ENCODE assay signal across 8 cellular contexts in the genomic region with DNA sequence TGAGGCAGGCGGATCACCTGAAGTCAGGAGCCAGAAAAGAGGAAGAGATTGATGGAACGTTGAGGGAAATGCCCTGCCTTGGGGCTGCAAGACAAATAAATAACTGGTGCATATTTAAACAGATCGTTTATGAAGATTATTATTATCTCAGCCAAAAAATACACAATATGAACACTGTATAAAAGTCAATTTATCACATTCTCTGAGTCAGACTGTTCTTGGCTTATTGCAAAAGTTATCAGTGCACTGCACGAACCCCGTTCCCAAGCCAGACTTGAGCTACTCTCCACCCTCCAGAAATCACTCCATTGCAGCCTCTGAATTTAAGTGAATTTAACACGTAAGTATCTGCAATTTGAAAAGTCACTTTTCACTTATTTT. TPM values are rescaled to one million over a fixed set of nuclear protein-coding genes. Genes with fewer than 3 reads are reported as not detected.
A peak's percentile ranks its signal among the peaks of the same experiment; 100 is the strongest.
DNase-seq lines count a peak whose midpoint lies in the region; ATAC-seq and TF ChIP-seq lines count a peak whose summit lies in the region.

No MANE protein-coding gene starts in this region.

- peak overlapping the region in 2 of 8 donors; percentile 81 to 86 for H3K27ac ChIP-seq in spleen

- no peak for TF ChIP-seq POLR2A in spleen (IDR thresholded peaks at IDR 0.05)

- H3K36me3 Mint-ChIP-seq in activated B cell treated with CpG ODN at 0.5 μM for 24 hours (ENCODE audit: low read depth), result no peaks in the 10 kb centered on the region

- ATAC-seq in activated B cell treated with CpG ODN at 0.5 μM for 24 hours (ENCODE audit: low read depth) (no peak), Right ventricle myocardium superior (ENCODE audit: poor library complexity) (peak; percentile 39), GM19351 (IDR thresholded peaks at IDR 0.05; ENCODE audit: unreplicated experiment) (no peak)

- no peak for TF ChIP-seq CTCF in activated B cell treated with CpG ODN at 0.5 μM for 24 hours (IDR thresholded peaks at IDR 0.05)
- no peak for TF ChIP-seq CTCF in spleen (IDR thresholded peaks at IDR 0.05 in 8 of 11, conservative IDR thresholded peaks at IDR 0.05 in 3 of 11)
- no peak for TF ChIP-seq CTCF in GM13976 (IDR thresholded peaks at IDR 0.05; ENCODE audit: borderline replicate concordance, control extremely low read depth, extremely low read depth, insufficient read depth, missing control alignments)

- in situ Hi-C loops in HAP-1 (cut with MboI; ENCODE audit: low sequenced_read_pairs) (loop anchor here (10.0 kb wide), 1 partner anchor 93 kb away; no protein-coding TSS in a partner anchor), GM13976 (cut with MboI; ENCODE audit: low sequenced_read_pairs, unreplicated experiment) (no loop called here)

- no peaks in the 10 kb centered on the region for H3K27me3 Mint-ChIP-seq in activated B cell treated with CpG ODN at 0.5 μM for 24 hours

- intact Hi-C loops in activated B cell treated with CpG ODN at 0.5 μM for 24 hours (cut with micrococcal nuclease), result loop anchor here (2.0 kb wide), 1 partner anchor 275 kb away; a partner anchor contains a TSS
- intact Hi-C loops in Right ventricle myocardium superior (cut with DNase I), result no loop called here
- intact Hi-C loops in spleen (cut with DNase I; ENCODE audit: low total_unique reads), result no loop called here

- H3K36me3 ChIP-seq in HAP-1 (replicated peaks) (no peaks in the 10 kb centered on the region), spleen (no peaks in the 10 kb centered on the region)

- H3K27ac Mint-ChIP-seq in activated B cell treated with CpG ODN at 0.5 μM for 24 hours, result no peak overlapping the region

- POLR2A ChIA-PET in activated B cell treated with CpG ODN at 0.5 μM for 24 hours (lab: Charles Lee), result interaction anchor here (2.8 kb wide), 2 partner anchors 14 to 32 kb away, joined by 15 read pairs; no protein-coding TSS in a partner anchor

- CTCF ChIA-PET in activated B cell treated with CpG ODN at 0.5 μM for 24 hours (lab: Charles Lee), result interaction anchor here (0.9 to 3.5 kb wide), 5 partner anchors 14 to 162 kb away, joined by 3 to 22 read pairs (median 4); no protein-coding TSS in a partner anchor

- H3K4me3 ChIP-seq in HAP-1 (peak overlapping the region; percentile 73), spleen (peak overlapping the region in 7 of 8 donors; percentile 67 to 85 (median 77))

- peaks cover 61% of the 10 kb centered on the region for H3K4me1 Mint-ChIP-seq in activated B cell treated with CpG ODN at 0.5 μM for 24 hours

- 49 to 76% (median 61%) methylated on average over 6 of the region's 6 CpGs for WGBS in spleen, 5 donors

- no peak for DNase-seq in HAP-1 (ENCODE audit: low spot score in 2 of 2)
- no peak for DNase-seq in activated B cell treated with CpG ODN at 0.5 μM for 24 hours
- no peak for DNase-seq in Right ventricle myocardium superior
- DNase-seq in spleen, result no peak
- no peak for DNase-seq in NOMO-1 (lab: John Stamatoyannopoulos, UW; ENCODE audit: unreplicated experiment in 2 of 2)
- DNase-seq in GM13976 (ENCODE audit: low spot score), result no peak
- DNase-seq in stimulated activated CD4-positive, alpha-beta T cell treated with anti-CD3 and anti-CD28 coated beads, Interleukin-4, amount 100 ng/mL, for 4 hours, result no peak

- H3K27me3 ChIP-seq in HAP-1 (ENCODE audit: low read depth) (no peaks in the 10 kb centered on the region), spleen (replicated peaks in 1 of 7) (no peaks in the 10 kb centered on the region)

- peak overlapping the region; percentile 86 for H3K4me3 Mint-ChIP-seq in activated B cell treated with CpG ODN at 0.5 μM for 24 hours

- no peaks in the 10 kb centered on the region for H3K9me3 ChIP-seq in HAP-1
- no peaks in the 10 kb centered on the region for H3K9me3 ChIP-seq in spleen

- H3K4me1 ChIP-seq in HAP-1, result peaks cover 34% of the 10 kb centered on the region
- H3K4me1 ChIP-seq in spleen, result peaks cover 20 to 67% (median 44%) of the 10 kb centered on the region in 6 donors

- H3K9me3 Mint-ChIP-seq in activated B cell treated with CpG ODN at 0.5 μM for 24 hours, result no peaks in the 10 kb centered on the region

RNA-seq across cellular contexts. Expression of a gene that starts 1.6 kb away (rescaled TPM):
- 12.5 and 13.1 TPM in 2 replicates for total RNA-seq in activated B cell treated with CpG ODN at 0.5 μM for 24 hours
- 5.7 TPM for total RNA-seq in Right ventricle myocardium superior
- total RNA-seq in spleen, result 10 to 100 TPM; 15.3 to 19.5 (median 16.9) TPM
- 1 to 10 TPM; 4.6 to 8.9 (median 6.3) TPM for polyA plus RNA-seq in spleen
